16 cellular contexts compared by ENCODE assay signal in genomic region chr10:78768041-78768569, GRCh38.
"Had no signal": no experiment of that assay in that cellular context is flagged by ENCODE, and none has a peak within 500 bp of the region (broad histone marks: within the 10 kb centered on the region; RNA-seq: fewer than 3 reads in every experiment).

No MANE protein-coding gene starts in this region.

- H3K27ac Mint-ChIP-seq: activated CD4-positive, alpha-beta T cell treated with anti-CD3 and anti-CD28 coated beads for 36 hours; activated CD8-positive, alpha-beta T cell treated with anti-CD3 and anti-CD28 coated beads, Interleukin-2, amount 10 ng/mL, durations not matched to agents 7 days and 5 days; activated T-helper 17 cell treated with anti-CD3 and anti-CD28 coated beads, Interleukin-2, amount 50 U/mL, for 72 hours; dendritic cell treated with granulocyte-macrophage colony-stimulating factor and Interleukin-4, amounts not matched to agents 40 ng/mL and 50 ng/mL, for 4 days; effector memory CD8-positive, alpha-beta T cell; natural killer cell had no signal

- H3K36me3 Mint-ChIP-seq: natural killer cell had no signal

- H3K36me3 ChIP-seq: adrenal gland, tibial artery had no signal

- DNase-seq: activated CD4-positive, alpha-beta T cell treated with anti-CD3 and anti-CD28 coated beads for 36 hours; activated CD8-positive, alpha-beta T cell treated with anti-CD3 and anti-CD28 coated beads, Interleukin-2, amount 10 ng/mL, durations not matched to agents 7 days and 5 days; activated naive CD4-positive, alpha-beta T cell treated with anti-CD3 and anti-CD28 coated beads, Interleukin-2, amount 50 U/mL, for 16 hours; adrenal gland; effector memory CD8-positive, alpha-beta T cell; hypothalamus; natural killer cell; stimulated activated CD4-positive, alpha-beta T cell treated with anti-CD3 and anti-CD28 coated beads, Interleukin-15, amount 100 ng/mL, for 24 hours; stimulated activated CD4-positive, alpha-beta T cell treated with anti-CD3 and anti-CD28 coated beads, Interleukin-4, amount 100 ng/mL, for 24 hours; T-helper 1 cell had no signal

- H3K27ac ChIP-seq: adrenal gland, tibial artery, VCaP had no signal

- H3K9me3 Mint-ChIP-seq: activated T-helper 17 cell treated with anti-CD3 and anti-CD28 coated beads, Interleukin-2, amount 50 U/mL, for 72 hours; central memory CD8-positive, alpha-beta T cell; dendritic cell treated with granulocyte-macrophage colony-stimulating factor and Interleukin-4, amounts not matched to agents 40 ng/mL and 50 ng/mL, for 4 days; effector memory CD8-positive, alpha-beta T cell; natural killer cell had no signal

- H3K4me3 Mint-ChIP-seq: activated CD4-positive, alpha-beta T cell treated with anti-CD3 and anti-CD28 coated beads for 36 hours; activated CD8-positive, alpha-beta T cell treated with anti-CD3 and anti-CD28 coated beads, Interleukin-2, amount 10 ng/mL, durations not matched to agents 7 days and 5 days; activated T-helper 17 cell treated with anti-CD3 and anti-CD28 coated beads, Interleukin-2, amount 50 U/mL, for 72 hours; central memory CD8-positive, alpha-beta T cell; dendritic cell treated with granulocyte-macrophage colony-stimulating factor and Interleukin-4, amounts not matched to agents 40 ng/mL and 50 ng/mL, for 4 days; effector memory CD8-positive, alpha-beta T cell; natural killer cell had no signal

- H3K4me1 Mint-ChIP-seq: activated T-helper 17 cell treated with anti-CD3 and anti-CD28 coated beads, Interleukin-2, amount 50 U/mL, for 72 hours; central memory CD8-positive, alpha-beta T cell; natural killer cell had no signal

- H3K9me3 ChIP-seq: adrenal gland, tibial artery had no signal

- H3K4me3 ChIP-seq: adrenal gland, lung, tibial artery had no signal

- ATAC-seq: activated CD4-positive, alpha-beta T cell treated with anti-CD3 and anti-CD28 coated beads for 36 hours; activated CD8-positive, alpha-beta T cell treated with anti-CD3 and anti-CD28 coated beads, Interleukin-2, amount 10 ng/mL, durations not matched to agents 7 days and 5 days; activated T-helper 17 cell treated with anti-CD3 and anti-CD28 coated beads, Interleukin-2, amount 50 U/mL, for 72 hours; effector memory CD8-positive, alpha-beta T cell; natural killer cell had no signal

- H3K27me3 Mint-ChIP-seq: activated CD4-positive, alpha-beta T cell treated with anti-CD3 and anti-CD28 coated beads for 36 hours; central memory CD8-positive, alpha-beta T cell had no signal

- H3K27me3 ChIP-seq: adrenal gland, tibial artery had no signal
